In the genomic region with DNA sequence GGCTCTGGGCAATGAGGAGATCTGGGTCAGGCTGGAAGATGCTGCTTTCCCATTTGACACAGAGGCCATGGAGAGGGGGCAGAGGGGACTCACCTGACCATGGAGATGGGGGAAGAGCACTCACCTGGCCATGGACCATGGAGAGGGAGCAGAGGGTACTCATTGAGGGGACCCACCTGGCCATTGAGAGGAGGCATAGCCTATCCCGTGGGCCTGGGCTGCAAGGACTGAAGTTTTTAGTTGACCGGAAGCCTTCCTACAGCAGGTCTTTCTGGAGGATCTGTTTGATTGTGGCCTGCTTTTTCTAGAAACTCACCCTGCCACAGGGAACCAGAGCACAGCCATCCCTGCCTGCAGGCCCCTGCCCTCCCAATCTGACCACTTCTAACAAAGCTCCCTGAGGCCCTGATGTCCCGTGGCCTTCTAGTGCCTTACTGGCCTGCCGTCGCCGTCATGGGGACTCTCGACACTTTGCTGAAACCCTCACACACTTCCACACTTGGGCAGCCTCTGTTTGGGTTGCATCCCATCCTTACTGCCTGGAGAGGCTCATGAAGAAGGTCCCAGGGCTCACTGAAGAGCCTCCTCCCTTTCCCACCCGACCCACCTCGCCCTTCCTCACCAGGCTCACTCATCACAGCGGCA, we compare ENCODE assay signal across 25 cellular contexts. TPM values are rescaled to one million over a fixed set of nuclear protein-coding genes. Genes with fewer than 3 reads are reported as not detected.
DNase-seq lines count a peak whose midpoint lies in the region; ATAC-seq, FAIRE-seq and TF ChIP-seq lines count a peak whose summit lies in the region.
"Had no signal": no experiment of that assay in that cellular context is flagged by ENCODE, and none has a peak within 500 bp of the region (broad histone marks: within the 10 kb centered on the region; RNA-seq: fewer than 3 reads in every experiment).

No MANE protein-coding gene starts in this region.

- no peak for FAIRE-seq in GM12892 (lab: Jason Lieb, UNC)
- FAIRE-seq: urothelium cell line had no signal

- no peaks in the 10 kb centered on the region for H3K9me3 Mint-ChIP-seq in activated T-helper 2 cell treated with anti-CD3 and anti-CD28 coated beads, Interferon-gamma antibody, Interleukin-2, Interleukin-4, amounts not matched to agents 10 μg/mL and 5 μg/mL and 100 μg/mL, durations not matched to agents 14 hours and 24 hours and 36 hours
- H3K9me3 Mint-ChIP-seq: activated naive CD8-positive, alpha-beta T cell treated with anti-CD3 and anti-CD28 coated beads, Interleukin-2, amount 10 ng/mL, durations not matched to agents 7 days and 5 days; CD8-positive, alpha-beta memory T cell; endodermal cell; stimulated activated naive B cell treated with anti-CD40 and anti-IgM and Interleukin-4, amounts not matched to agents 10 μg/mL and 1 μg/mL and 100 μg/mL, for 72 hours; T-cell had no signal

- intact Hi-C loops in cardiac septum (cut with DNase I) (no loop called here), Right ventricle myocardium inferior (cut with DNase I) (no loop called here)
- intact Hi-C loops in activated T-helper 2 cell treated with anti-CD3 and anti-CD28 coated beads, Interferon-gamma antibody, Interleukin-2, Interleukin-4, amounts not matched to agents 10 μg/mL and 5 μg/mL and 100 μg/mL, durations not matched to agents 14 hours and 24 hours and 36 hours (cut with micrococcal nuclease): no loop called here

- no peak for TF ChIP-seq POLR2A in GM12892 (IDR thresholded peaks at IDR 0.05; ENCODE audit: low read depth, low read length)

- no peak overlapping the region for H3K4me3 Mint-ChIP-seq in activated T-helper 2 cell treated with anti-CD3 and anti-CD28 coated beads, Interferon-gamma antibody, Interleukin-2, Interleukin-4, amounts not matched to agents 10 μg/mL and 5 μg/mL and 100 μg/mL, durations not matched to agents 14 hours and 24 hours and 36 hours (ENCODE audit: low read depth)
- H3K4me3 Mint-ChIP-seq: activated naive CD8-positive, alpha-beta T cell treated with anti-CD3 and anti-CD28 coated beads, Interleukin-2, amount 10 ng/mL, durations not matched to agents 7 days and 5 days; CD8-positive, alpha-beta memory T cell; endodermal cell; stimulated activated naive B cell treated with anti-CD40 and anti-IgM and Interleukin-4, amounts not matched to agents 10 μg/mL and 1 μg/mL and 100 μg/mL, for 72 hours; T-cell had no signal

- H3K4me1 Mint-ChIP-seq in activated T-helper 2 cell treated with anti-CD3 and anti-CD28 coated beads, Interferon-gamma antibody, Interleukin-2, Interleukin-4, amounts not matched to agents 10 μg/mL and 5 μg/mL and 100 μg/mL, durations not matched to agents 14 hours and 24 hours and 36 hours (ENCODE audit: low read depth): no peaks in the 10 kb centered on the region
- H3K4me1 Mint-ChIP-seq: activated naive CD8-positive, alpha-beta T cell treated with anti-CD3 and anti-CD28 coated beads, Interleukin-2, amount 10 ng/mL, durations not matched to agents 7 days and 5 days; CD8-positive, alpha-beta memory T cell; endodermal cell; stimulated activated naive B cell treated with anti-CD40 and anti-IgM and Interleukin-4, amounts not matched to agents 10 μg/mL and 1 μg/mL and 100 μg/mL, for 72 hours; T-cell had no signal

- no peak overlapping the region for H3K27ac Mint-ChIP-seq in activated T-helper 2 cell treated with anti-CD3 and anti-CD28 coated beads, Interferon-gamma antibody, Interleukin-2, Interleukin-4, amounts not matched to agents 10 μg/mL and 5 μg/mL and 100 μg/mL, durations not matched to agents 14 hours and 24 hours and 36 hours
- H3K27ac Mint-ChIP-seq: activated naive CD8-positive, alpha-beta T cell treated with anti-CD3 and anti-CD28 coated beads, Interleukin-2, amount 10 ng/mL, durations not matched to agents 7 days and 5 days; CD8-positive, alpha-beta memory T cell; endodermal cell; stimulated activated naive B cell treated with anti-CD40 and anti-IgM and Interleukin-4, amounts not matched to agents 10 μg/mL and 1 μg/mL and 100 μg/mL, for 72 hours; T-cell had no signal

- ATAC-seq in Right ventricle myocardium inferior (no peak), GM21825 (IDR thresholded peaks at IDR 0.05; ENCODE audit: unreplicated experiment) (no peak)
- ATAC-seq: left lung; stimulated activated naive B cell treated with anti-CD40 and anti-IgM and Interleukin-4, amounts not matched to agents 10 μg/mL and 1 μg/mL and 100 μg/mL, for 72 hours; T-cell had no signal

- no peaks in the 10 kb centered on the region for H3K27me3 Mint-ChIP-seq in activated T-helper 2 cell treated with anti-CD3 and anti-CD28 coated beads, Interferon-gamma antibody, Interleukin-2, Interleukin-4, amounts not matched to agents 10 μg/mL and 5 μg/mL and 100 μg/mL, durations not matched to agents 14 hours and 24 hours and 36 hours (ENCODE audit: low read depth)
- H3K27me3 Mint-ChIP-seq: stimulated activated naive B cell treated with anti-CD40 and anti-IgM and Interleukin-4, amounts not matched to agents 10 μg/mL and 1 μg/mL and 100 μg/mL, for 72 hours had no signal

- H3K36me3 Mint-ChIP-seq in activated T-helper 2 cell treated with anti-CD3 and anti-CD28 coated beads, Interferon-gamma antibody, Interleukin-2, Interleukin-4, amounts not matched to agents 10 μg/mL and 5 μg/mL and 100 μg/mL, durations not matched to agents 14 hours and 24 hours and 36 hours (ENCODE audit: low read depth): no peaks in the 10 kb centered on the region
- H3K36me3 Mint-ChIP-seq: activated naive CD8-positive, alpha-beta T cell treated with anti-CD3 and anti-CD28 coated beads, Interleukin-2, amount 10 ng/mL, durations not matched to agents 7 days and 5 days; CD8-positive, alpha-beta memory T cell; stimulated activated naive B cell treated with anti-CD40 and anti-IgM and Interleukin-4, amounts not matched to agents 10 μg/mL and 1 μg/mL and 100 μg/mL, for 72 hours; T-cell had no signal

- DNase-seq in cardiac septum (ENCODE audit: low spot score) (peak; percentile 69), Right ventricle myocardium inferior (ENCODE audit: missing footprints) (no peak), mesenteric fat pad (ENCODE audit: low spot score) (peak; percentile 24), ureter (ENCODE audit: low spot score) (peak; percentile 37), GM12892 (ENCODE audit: insufficient read length) (no peak)
- DNase-seq in activated T-helper 2 cell treated with anti-CD3 and anti-CD28 coated beads, Interferon-gamma antibody, Interleukin-2, Interleukin-4, amounts not matched to agents 10 μg/mL and 5 μg/mL and 100 μg/mL, durations not matched to agents 14 hours and 24 hours and 36 hours (ENCODE audit: low spot score): peak; percentile 4
- DNase-seq: activated CD4-positive, alpha-beta T cell treated with anti-CD3 and anti-CD28 coated beads, Interleukin-2, amount 50 U/mL, for 48 hours; activated naive CD8-positive, alpha-beta T cell treated with anti-CD3 and anti-CD28 coated beads, Interleukin-2, amount 10 ng/mL, durations not matched to agents 7 days and 5 days; glutamatergic neuron; H7; KG1; NCI-H1105 treated with DMSO at 0.1 percent for 48 hours; NCI-H187 treated with DMSO at 0.1 percent for 48 hours; NCI-H2171; NCI-H82; nucleus accumbens; SJCRH30; stimulated activated naive B cell treated with anti-CD40 and anti-IgM and Interleukin-4, amounts not matched to agents 10 μg/mL and 1 μg/mL and 100 μg/mL, for 72 hours had no signal

RNA-seq across cellular contexts. Expression of a gene that starts 5.1 kb away (rescaled TPM):
- total RNA-seq in cardiac septum: 0.83 TPM
- 0.32 TPM for total RNA-seq in Right ventricle myocardium inferior
- 0.59 and 1.1 TPM in 2 replicates for total RNA-seq in activated T-helper 2 cell treated with anti-CD3 and anti-CD28 coated beads, Interferon-gamma antibody, Interleukin-2, Interleukin-4, amounts not matched to agents 10 μg/mL and 5 μg/mL and 100 μg/mL, durations not matched to agents 14 hours and 24 hours and 36 hours
- 0.39 TPM for total RNA-seq in mesenteric fat pad
- total RNA-seq in ureter: 176 TPM
- 0.08 TPM for polyA plus RNA-seq in GM12892 (2012; ENCODE audit: missing spikeins)
- total RNA-seq: ascending aorta had no signal
- polyA plus RNA-seq: CD8-positive, alpha-beta memory T cell had no signal

RNA-seq across cellular contexts. Expression of a gene that starts 28.0 kb away (rescaled TPM):
- total RNA-seq in cardiac septum: 6.5 TPM
- 8.7 TPM for total RNA-seq in Right ventricle myocardium inferior
- total RNA-seq in activated T-helper 2 cell treated with anti-CD3 and anti-CD28 coated beads, Interferon-gamma antibody, Interleukin-2, Interleukin-4, amounts not matched to agents 10 μg/mL and 5 μg/mL and 100 μg/mL, durations not matched to agents 14 hours and 24 hours and 36 hours: 0.21 and 0.39 TPM in 2 replicates
- 3.8 TPM for total RNA-seq in mesenteric fat pad
- total RNA-seq in ureter: 6.2 TPM
- not detected for polyA plus RNA-seq in GM12892 (2012; ENCODE audit: missing spikeins)
- total RNA-seq: activated naive CD8-positive, alpha-beta T cell treated with anti-CD3 and anti-CD28 coated beads, Interleukin-2, amount 10 ng/mL, durations not matched to agents 7 days and 5 days; CD8-positive, alpha-beta memory T cell; SJCRH30; T-cell had no signal
- polyA plus RNA-seq: CD8-positive, alpha-beta memory T cell had no signal

Comparison
In these comparisons a context has a peak if more than half of its experiments do, and no peak if none do; other contexts are left out.
1. DNase-seq: peak in cardiac septum (single experiment), activated T-helper 2 cell treated with anti-CD3 and anti-CD28 coated beads, Interferon-gamma antibody, Interleukin-2, Interleukin-4, amounts not matched to agents 10 μg/mL and 5 μg/mL and 100 μg/mL, durations not matched to agents 14 hours and 24 hours and 36 hours (single experiment), mesenteric fat pad (single experiment) and ureter (single experiment); none in Right ventricle myocardium inferior (single experiment) and GM12892 (single experiment).
2. RNA of a gene that starts 5.1 kb away (total RNA-seq): 176 TPM in ureter (single experiment); 0.83 TPM in cardiac septum (single experiment), 0.59 to 1.1 TPM in activated T-helper 2 cell treated with anti-CD3 and anti-CD28 coated beads, Interferon-gamma antibody, Interleukin-2, Interleukin-4, amounts not matched to agents 10 μg/mL and 5 μg/mL and 100 μg/mL, durations not matched to agents 14 hours and 24 hours and 36 hours, 0.39 TPM in mesenteric fat pad (single experiment) and 0.32 TPM in Right ventricle myocardium inferior (single experiment); every median in the first group is over 10 times any median in the second.